ENCODE assay signal across 1 cellular context in genomic region chr5:75611324-75612210, GRCh38.
TF ChIP-seq lines count a peak whose summit lies in the region.

TSS of gene ANKDD1B (plus strand) at chr5:75611453. CDS start at chr5:75611635, 182 bp downstream.

TF ChIP-seq in HepG2, 621 proteins besides CTCF, POLR2A, EP300 and RAD21 (continued from another document and continues in another):
- TF ChIP-seq RXRB (CRISPR knock-in tag; IDR thresholded peaks at IDR 0.05; ENCODE audit: borderline replicate concordance) (no peak), ATF1 (CRISPR knock-in tag; IDR thresholded peaks at IDR 0.05) (no peak), ZNF274 (CRISPR knock-in tag; IDR thresholded peaks at IDR 0.05) (peak; percentile 36; the same call in 1 of the 2 replicates), HNRNPUL1 (IDR thresholded peaks at IDR 0.05; ENCODE audit: low read depth, low read length) (no peak), REL (CRISPR knock-in tag; conservative IDR thresholded peaks at IDR 0.05) (no peak), ARID4A (CRISPR knock-in tag; IDR thresholded peaks at IDR 0.05; ENCODE audit: borderline replicate concordance) (peak; percentile 54), MED8 (CRISPR knock-in tag; IDR thresholded peaks at IDR 0.05; ENCODE audit: insufficient replicate concordance) (no peak), ZKSCAN1 (IDR thresholded peaks at IDR 0.05; ENCODE audit: low read length) (no peak), ZNF567 (CRISPR knock-in tag; IDR thresholded peaks at IDR 0.05; ENCODE audit: borderline replicate concordance) (no peak), LRRFIP1 (CRISPR knock-in tag; conservative IDR thresholded peaks at IDR 0.05) (no peak), SRY (CRISPR knock-in tag; IDR thresholded peaks at IDR 0.05) (no peak), BRD4 (CRISPR knock-in tag; IDR thresholded peaks at IDR 0.05) (0 out of 2 replicates have a peak, but pooled peaks have one; percentile 60), ZNF740 (CRISPR knock-in tag; IDR thresholded peaks at IDR 0.05) (no peak), PCBP2 (optimal IDR thresholded peaks at IDR 0.05; ENCODE audit: low read depth, low read length, poor library complexity, severe bottlenecking) (no peak), EEA1 (CRISPR knock-in tag; IDR thresholded peaks at IDR 0.05; ENCODE audit: borderline replicate concordance) (no peak), MAF1 (CRISPR knock-in tag; IDR thresholded peaks at IDR 0.05; ENCODE audit: borderline replicate concordance) (no peak), GTF2F1 (IDR thresholded peaks at IDR 0.05; ENCODE audit: low read length) (no peak), HOXA3 (CRISPR knock-in tag; IDR thresholded peaks at IDR 0.05) (peak; percentile 26), SPEN (CRISPR knock-in tag; IDR thresholded peaks at IDR 0.05; ENCODE audit: low read depth) (no peak), ATF7-NPFF (CRISPR knock-in tag; IDR thresholded peaks at IDR 0.05; ENCODE audit: low read depth) (no peak), ETS1 (CRISPR knock-in tag; IDR thresholded peaks at IDR 0.05) (no peak), ZNF605 (CRISPR knock-in tag; IDR thresholded peaks at IDR 0.05) (peak; percentile 60), ZNF253 (CRISPR knock-in tag; IDR thresholded peaks at IDR 0.05; ENCODE audit: borderline replicate concordance) (no peak), ZNF292 (CRISPR knock-in tag; IDR thresholded peaks at IDR 0.05; ENCODE audit: borderline replicate concordance, low read depth) (no peak), KAT8 (CRISPR knock-in tag; IDR thresholded peaks at IDR 0.05) (no peak), SIN3B (IDR thresholded peaks at IDR 0.05; ENCODE audit: low read length) (no peak), ZNF496 (CRISPR knock-in tag; IDR thresholded peaks at IDR 0.05; ENCODE audit: insufficient replicate concordance) (no peak), FLYWCH1 (CRISPR knock-in tag; IDR thresholded peaks at IDR 0.05) (no peak), ZNF616 (CRISPR knock-in tag; IDR thresholded peaks at IDR 0.05; ENCODE audit: low read depth) (no peak), THAP7 (CRISPR knock-in tag; IDR thresholded peaks at IDR 0.05) (peak; percentile 72; the same call in 1 of the 2 replicates), ZNF446 (CRISPR knock-in tag; IDR thresholded peaks at IDR 0.05) (no peak)
- TF ChIP-seq, protein P1, sequence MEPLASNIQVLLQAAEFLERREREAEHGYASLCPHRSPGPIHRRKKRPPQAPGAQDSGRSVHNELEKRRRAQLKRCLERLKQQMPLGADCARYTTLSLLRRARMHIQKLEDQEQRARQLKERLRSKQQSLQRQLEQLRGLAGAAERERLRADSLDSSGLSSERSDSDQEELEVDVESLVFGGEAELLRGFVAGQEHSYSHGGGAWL (CRISPR knock-in tag; IDR thresholded peaks at IDR 0.05), result 0 out of 2 replicates have a peak, but pooled peaks have one; percentile 32
- TF ChIP-seq, protein P2, sequence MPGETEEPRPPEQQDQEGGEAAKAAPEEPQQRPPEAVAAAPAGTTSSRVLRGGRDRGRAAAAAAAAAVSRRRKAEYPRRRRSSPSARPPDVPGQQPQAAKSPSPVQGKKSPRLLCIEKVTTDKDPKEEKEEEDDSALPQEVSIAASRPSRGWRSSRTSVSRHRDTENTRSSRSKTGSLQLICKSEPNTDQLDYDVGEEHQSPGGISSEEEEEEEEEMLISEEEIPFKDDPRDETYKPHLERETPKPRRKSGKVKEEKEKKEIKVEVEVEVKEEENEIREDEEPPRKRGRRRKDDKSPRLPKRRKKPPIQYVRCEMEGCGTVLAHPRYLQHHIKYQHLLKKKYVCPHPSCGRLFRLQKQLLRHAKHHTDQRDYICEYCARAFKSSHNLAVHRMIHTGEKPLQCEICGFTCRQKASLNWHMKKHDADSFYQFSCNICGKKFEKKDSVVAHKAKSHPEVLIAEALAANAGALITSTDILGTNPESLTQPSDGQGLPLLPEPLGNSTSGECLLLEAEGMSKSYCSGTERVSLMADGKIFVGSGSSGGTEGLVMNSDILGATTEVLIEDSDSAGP (CRISPR knock-in tag; IDR thresholded peaks at IDR 0.05; ENCODE audit: borderline replicate concordance), result peak; percentile 56; the same call in 1 of the 2 replicates
- TF ChIP-seq, protein P3, sequence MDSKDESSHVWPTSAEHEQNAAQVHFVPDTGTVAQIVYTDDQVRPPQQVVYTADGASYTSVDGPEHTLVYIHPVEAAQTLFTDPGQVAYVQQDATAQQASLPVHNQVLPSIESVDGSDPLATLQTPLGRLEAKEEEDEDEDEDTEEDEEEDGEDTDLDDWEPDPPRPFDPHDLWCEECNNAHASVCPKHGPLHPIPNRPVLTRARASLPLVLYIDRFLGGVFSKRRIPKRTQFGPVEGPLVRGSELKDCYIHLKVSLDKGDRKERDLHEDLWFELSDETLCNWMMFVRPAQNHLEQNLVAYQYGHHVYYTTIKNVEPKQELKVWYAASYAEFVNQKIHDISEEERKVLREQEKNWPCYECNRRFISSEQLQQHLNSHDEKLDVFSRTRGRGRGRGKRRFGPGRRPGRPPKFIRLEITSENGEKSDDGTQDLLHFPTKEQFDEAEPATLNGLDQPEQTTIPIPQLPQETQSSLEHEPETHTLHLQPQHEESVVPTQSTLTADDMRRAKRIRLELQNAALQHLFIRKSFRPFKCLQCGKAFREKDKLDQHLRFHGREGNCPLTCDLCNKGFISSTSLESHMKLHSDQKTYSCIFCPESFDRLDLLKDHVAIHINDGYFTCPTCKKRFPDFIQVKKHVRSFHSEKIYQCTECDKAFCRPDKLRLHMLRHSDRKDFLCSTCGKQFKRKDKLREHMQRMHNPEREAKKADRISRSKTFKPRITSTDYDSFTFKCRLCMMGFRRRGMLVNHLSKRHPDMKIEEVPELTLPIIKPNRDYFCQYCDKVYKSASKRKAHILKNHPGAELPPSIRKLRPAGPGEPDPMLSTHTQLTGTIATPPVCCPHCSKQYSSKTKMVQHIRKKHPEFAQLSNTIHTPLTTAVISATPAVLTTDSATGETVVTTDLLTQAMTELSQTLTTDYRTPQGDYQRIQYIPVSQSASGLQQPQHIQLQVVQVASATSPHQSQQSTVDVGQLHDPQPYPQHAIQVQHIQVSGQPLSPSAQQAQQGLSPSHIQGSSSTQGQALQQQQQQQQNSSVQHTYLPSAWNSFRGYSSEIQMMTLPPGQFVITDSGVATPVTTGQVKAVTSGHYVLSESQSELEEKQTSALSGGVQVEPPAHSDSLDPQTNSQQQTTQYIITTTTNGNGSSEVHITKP (CRISPR knock-in tag; IDR thresholded peaks at IDR 0.05; ENCODE audit: low read depth), result no peak
- TF ChIP-seq, protein P4, sequence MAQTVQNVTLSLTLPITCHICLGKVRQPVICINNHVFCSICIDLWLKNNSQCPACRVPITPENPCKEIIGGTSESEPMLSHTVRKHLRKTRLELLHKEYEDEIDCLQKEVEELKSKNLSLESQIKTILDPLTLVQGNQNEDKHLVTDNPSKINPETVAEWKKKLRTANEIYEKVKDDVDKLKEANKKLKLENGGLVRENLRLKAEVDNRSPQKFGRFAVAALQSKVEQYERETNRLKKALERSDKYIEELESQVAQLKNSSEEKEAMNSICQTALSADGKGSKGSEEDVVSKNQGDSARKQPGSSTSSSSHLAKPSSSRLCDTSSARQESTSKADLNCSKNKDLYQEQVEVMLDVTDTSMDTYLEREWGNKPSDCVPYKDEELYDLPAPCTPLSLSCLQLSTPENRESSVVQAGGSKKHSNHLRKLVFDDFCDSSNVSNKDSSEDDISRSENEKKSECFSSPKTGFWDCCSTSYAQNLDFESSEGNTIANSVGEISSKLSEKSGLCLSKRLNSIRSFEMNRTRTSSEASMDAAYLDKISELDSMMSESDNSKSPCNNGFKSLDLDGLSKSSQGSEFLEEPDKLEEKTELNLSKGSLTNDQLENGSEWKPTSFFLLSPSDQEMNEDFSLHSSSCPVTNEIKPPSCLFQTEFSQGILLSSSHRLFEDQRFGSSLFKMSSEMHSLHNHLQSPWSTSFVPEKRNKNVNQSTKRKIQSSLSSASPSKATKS (CRISPR knock-in tag; IDR thresholded peaks at IDR 0.05), result no peak
- TF ChIP-seq, protein P5, sequence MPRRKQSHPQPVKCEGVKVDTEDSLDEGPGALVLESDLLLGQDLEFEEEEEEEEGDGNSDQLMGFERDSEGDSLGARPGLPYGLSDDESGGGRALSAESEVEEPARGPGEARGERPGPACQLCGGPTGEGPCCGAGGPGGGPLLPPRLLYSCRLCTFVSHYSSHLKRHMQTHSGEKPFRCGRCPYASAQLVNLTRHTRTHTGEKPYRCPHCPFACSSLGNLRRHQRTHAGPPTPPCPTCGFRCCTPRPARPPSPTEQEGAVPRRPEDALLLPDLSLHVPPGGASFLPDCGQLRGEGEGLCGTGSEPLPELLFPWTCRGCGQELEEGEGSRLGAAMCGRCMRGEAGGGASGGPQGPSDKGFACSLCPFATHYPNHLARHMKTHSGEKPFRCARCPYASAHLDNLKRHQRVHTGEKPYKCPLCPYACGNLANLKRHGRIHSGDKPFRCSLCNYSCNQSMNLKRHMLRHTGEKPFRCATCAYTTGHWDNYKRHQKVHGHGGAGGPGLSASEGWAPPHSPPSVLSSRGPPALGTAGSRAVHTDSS (CRISPR knock-in tag; conservative IDR thresholded peaks at IDR 0.05), result no peak
- TF ChIP-seq, protein P6, sequence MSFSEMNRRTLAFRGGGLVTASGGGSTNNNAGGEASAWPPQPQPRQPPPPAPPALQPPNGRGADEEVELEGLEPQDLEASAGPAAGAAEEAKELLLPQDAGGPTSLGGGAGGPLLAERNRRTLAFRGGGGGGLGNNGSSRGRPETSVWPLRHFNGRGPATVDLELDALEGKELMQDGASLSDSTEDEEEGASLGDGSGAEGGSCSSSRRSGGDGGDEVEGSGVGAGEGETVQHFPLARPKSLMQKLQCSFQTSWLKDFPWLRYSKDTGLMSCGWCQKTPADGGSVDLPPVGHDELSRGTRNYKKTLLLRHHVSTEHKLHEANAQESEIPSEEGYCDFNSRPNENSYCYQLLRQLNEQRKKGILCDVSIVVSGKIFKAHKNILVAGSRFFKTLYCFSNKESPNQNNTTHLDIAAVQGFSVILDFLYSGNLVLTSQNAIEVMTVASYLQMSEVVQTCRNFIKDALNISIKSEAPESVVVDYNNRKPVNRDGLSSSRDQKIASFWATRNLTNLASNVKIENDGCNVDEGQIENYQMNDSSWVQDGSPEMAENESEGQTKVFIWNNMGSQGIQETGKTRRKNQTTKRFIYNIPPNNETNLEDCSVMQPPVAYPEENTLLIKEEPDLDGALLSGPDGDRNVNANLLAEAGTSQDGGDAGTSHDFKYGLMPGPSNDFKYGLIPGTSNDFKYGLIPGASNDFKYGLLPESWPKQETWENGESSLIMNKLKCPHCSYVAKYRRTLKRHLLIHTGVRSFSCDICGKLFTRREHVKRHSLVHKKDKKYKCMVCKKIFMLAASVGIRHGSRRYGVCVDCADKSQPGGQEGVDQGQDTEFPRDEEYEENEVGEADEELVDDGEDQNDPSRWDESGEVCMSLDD (CRISPR knock-in tag; IDR thresholded peaks at IDR 0.05; ENCODE audit: borderline replicate concordance), result no peak
